Comparison of ENCODE assay signal across 8 cellular contexts in the genomic region with DNA sequence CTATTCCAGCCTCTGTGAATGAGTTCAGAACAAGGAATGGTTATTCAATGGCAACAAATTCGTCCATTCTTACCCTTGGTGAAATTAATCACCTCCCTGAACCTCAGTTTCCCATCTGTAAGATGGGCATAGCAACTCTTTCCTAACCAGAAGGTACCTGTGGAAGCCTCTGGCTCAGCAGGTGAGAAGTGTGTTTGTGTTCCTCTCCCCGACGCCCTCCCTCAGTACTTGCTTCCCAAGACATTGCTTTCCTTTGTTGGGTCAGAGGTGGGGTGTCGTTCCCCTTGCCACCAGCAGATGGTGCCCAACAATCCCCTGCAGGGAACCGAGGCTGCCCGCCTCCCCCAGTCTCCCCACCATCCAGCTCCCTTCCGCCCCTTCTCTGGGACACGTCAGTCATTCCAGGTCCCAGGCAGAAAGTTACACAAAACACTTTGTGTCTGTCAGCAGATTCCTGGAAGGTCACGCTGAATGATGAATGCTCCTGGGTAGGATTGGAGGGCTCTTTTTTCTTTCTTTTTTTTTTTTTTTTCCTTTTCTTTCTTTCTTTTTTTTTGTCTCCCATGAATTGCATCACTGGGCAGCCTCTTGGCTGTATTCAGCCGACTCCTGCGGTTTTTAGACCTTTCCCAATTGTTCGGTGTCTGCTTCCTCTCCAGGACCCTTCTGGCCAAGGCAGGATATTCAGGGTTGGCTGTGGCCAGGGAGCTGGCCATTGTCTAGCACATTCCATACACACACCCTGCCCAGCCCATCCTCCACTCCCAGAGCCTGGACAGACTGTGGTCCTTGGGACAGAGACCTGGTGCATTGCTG.
DNase-seq lines count a peak whose midpoint lies in the region; ATAC-seq, FAIRE-seq and TF ChIP-seq lines count a peak whose summit lies in the region.

No MANE protein-coding gene starts in this region.

- H3K36me3 Mint-ChIP-seq in activated naive CD4-positive, alpha-beta T cell treated with anti-CD3 and anti-CD28 coated beads, Interleukin-2, amount 10 ng/mL, durations not matched to agents 7 days and 5 days, result peaks cover 3% of the 10 kb centered on the region
- H3K36me3 Mint-ChIP-seq in glutamatergic neuron (ENCODE audit: unreplicated experiment), result peaks cover 15% of the 10 kb centered on the region

- peak overlapping the region; percentile 53 for H3K27ac Mint-ChIP-seq in activated naive CD4-positive, alpha-beta T cell treated with anti-CD3 and anti-CD28 coated beads, Interleukin-2, amount 10 ng/mL, durations not matched to agents 7 days and 5 days
- no peak overlapping the region for H3K27ac Mint-ChIP-seq in glutamatergic neuron (ENCODE audit: unreplicated experiment)

- H3K9me3 ChIP-seq in upper lobe of left lung, result peaks cover 0 to 5% (median 0%) of the 10 kb centered on the region in 4 donors

- ATAC-seq in GM19025 (IDR thresholded peaks at IDR 0.05; ENCODE audit: low read depth, unreplicated experiment), result peak; percentile 37
- ATAC-seq in upper lobe of left lung (ENCODE audit: low FRiP score in 2 of 2), result peak; percentile 88 to 96

- CTCF ChIA-PET in activated naive CD4-positive, alpha-beta T cell treated with anti-CD3 and anti-CD28 coated beads, Interleukin-2, amount 10 ng/mL, durations not matched to agents 7 days and 5 days (lab: Charles Lee), result interaction anchor here (0.8 to 3.2 kb wide), 3 partner anchors 57 to 1143 kb away, joined by 3 to 18 read pairs (median 3); no protein-coding TSS in a partner anchor

- intact Hi-C loops in posterior cingulate gyrus (cut with DNase I), result loop anchor here (1.0 kb wide), 1 partner anchor 853 kb away; a partner anchor contains a TSS

- peaks cover 10% of the 10 kb centered on the region for H3K9me3 Mint-ChIP-seq in activated naive CD4-positive, alpha-beta T cell treated with anti-CD3 and anti-CD28 coated beads, Interleukin-2, amount 10 ng/mL, durations not matched to agents 7 days and 5 days
- peaks cover 14% of the 10 kb centered on the region for H3K9me3 Mint-ChIP-seq in glutamatergic neuron (ENCODE audit: unreplicated experiment)

- H3K4me3 ChIP-seq in AG10803 (ENCODE audit: low read length) (peak overlapping the region; percentile 47), upper lobe of left lung (peak overlapping the region in 2 of 4 donors; percentile 0 to 8)

- no peak for TF ChIP-seq POLR2A in upper lobe of left lung (IDR thresholded peaks at IDR 0.05)

- peaks cover 16% of the 10 kb centered on the region for H3K4me1 Mint-ChIP-seq in activated naive CD4-positive, alpha-beta T cell treated with anti-CD3 and anti-CD28 coated beads, Interleukin-2, amount 10 ng/mL, durations not matched to agents 7 days and 5 days
- peaks cover 2% of the 10 kb centered on the region for H3K4me1 Mint-ChIP-seq in glutamatergic neuron (ENCODE audit: low read depth, unreplicated experiment)

- no peak overlapping the region for H3K4me3 Mint-ChIP-seq in activated naive CD4-positive, alpha-beta T cell treated with anti-CD3 and anti-CD28 coated beads, Interleukin-2, amount 10 ng/mL, durations not matched to agents 7 days and 5 days
- no peak overlapping the region for H3K4me3 Mint-ChIP-seq in glutamatergic neuron (ENCODE audit: unreplicated experiment)

- H3K27me3 Mint-ChIP-seq in activated naive CD4-positive, alpha-beta T cell treated with anti-CD3 and anti-CD28 coated beads, Interleukin-2, amount 10 ng/mL, durations not matched to agents 7 days and 5 days, result peaks cover 28% of the 10 kb centered on the region
- peaks cover 2% of the 10 kb centered on the region for H3K27me3 Mint-ChIP-seq in glutamatergic neuron (ENCODE audit: unreplicated experiment)

- TF ChIP-seq CTCF in AG10803 (conservative IDR thresholded peaks at IDR 0.05; ENCODE audit: low read length) (peak; percentile 97), glutamatergic neuron (IDR thresholded peaks at IDR 0.05; ENCODE audit: partially characterized antibody, unreplicated experiment) (peak; percentile 95), upper lobe of left lung (IDR thresholded peaks at IDR 0.05) (peak; percentile 89 to 97 (median 96))

- H3K27ac ChIP-seq in upper lobe of left lung, result peak overlapping the region; percentile 3 to 57 (median 46)

- H3K27me3 ChIP-seq in upper lobe of left lung, result no peaks in the 10 kb centered on the region

- H3K36me3 ChIP-seq in upper lobe of left lung, result no peaks in the 10 kb centered on the region

- peaks cover 14 to 17% (median 14%) of the 10 kb centered on the region in 4 donors for H3K4me1 ChIP-seq in upper lobe of left lung

- WGBS in upper lobe of left lung, 2 donors, result 6 to 8% methylated on average over 12 of the region's 12 CpGs

- DNase-seq in AG10803 (ENCODE audit: low read depth), result peak; percentile 93
- DNase-seq in HTR-8/SVneo (ENCODE audit: insufficient read length, low spot score), result peak; percentile 95
- peak; percentile 1 for DNase-seq in SIG-M5 (lab: John Stamatoyannopoulos, UW)
- peak; percentile 76 for DNase-seq in activated naive CD4-positive, alpha-beta T cell treated with anti-CD3 and anti-CD28 coated beads, Interleukin-2, amount 10 ng/mL, durations not matched to agents 7 days and 5 days
- DNase-seq in glutamatergic neuron, result peak; percentile 77
- DNase-seq in posterior cingulate gyrus, result peak; percentile 48 to 95 (median 80)
- DNase-seq in upper lobe of left lung, result peak; percentile 52 to 86

- no peak for FAIRE-seq in HTR-8/SVneo (lab: Jason Lieb, UNC)

- peak in 2 of 4 donors; percentile 24 to 38 for TF ChIP-seq EP300 in upper lobe of left lung (IDR thresholded peaks at IDR 0.05)

Comparison
In these comparisons a context has a peak if more than half of its experiments do, and no peak if none do; other contexts are left out.
1. DNase-seq: peak in every context shown above with its lines; median percentile 95 in HTR-8/SVneo; 93 in AG10803; 80 in posterior cingulate gyrus; 77 in glutamatergic neuron; 76 in activated naive CD4-positive, alpha-beta T cell treated with anti-CD3 and anti-CD28 coated beads, Interleukin-2, amount 10 ng/mL, durations not matched to agents 7 days and 5 days; 69 in upper lobe of left lung; 1 in SIG-M5.